In the genomic region with DNA sequence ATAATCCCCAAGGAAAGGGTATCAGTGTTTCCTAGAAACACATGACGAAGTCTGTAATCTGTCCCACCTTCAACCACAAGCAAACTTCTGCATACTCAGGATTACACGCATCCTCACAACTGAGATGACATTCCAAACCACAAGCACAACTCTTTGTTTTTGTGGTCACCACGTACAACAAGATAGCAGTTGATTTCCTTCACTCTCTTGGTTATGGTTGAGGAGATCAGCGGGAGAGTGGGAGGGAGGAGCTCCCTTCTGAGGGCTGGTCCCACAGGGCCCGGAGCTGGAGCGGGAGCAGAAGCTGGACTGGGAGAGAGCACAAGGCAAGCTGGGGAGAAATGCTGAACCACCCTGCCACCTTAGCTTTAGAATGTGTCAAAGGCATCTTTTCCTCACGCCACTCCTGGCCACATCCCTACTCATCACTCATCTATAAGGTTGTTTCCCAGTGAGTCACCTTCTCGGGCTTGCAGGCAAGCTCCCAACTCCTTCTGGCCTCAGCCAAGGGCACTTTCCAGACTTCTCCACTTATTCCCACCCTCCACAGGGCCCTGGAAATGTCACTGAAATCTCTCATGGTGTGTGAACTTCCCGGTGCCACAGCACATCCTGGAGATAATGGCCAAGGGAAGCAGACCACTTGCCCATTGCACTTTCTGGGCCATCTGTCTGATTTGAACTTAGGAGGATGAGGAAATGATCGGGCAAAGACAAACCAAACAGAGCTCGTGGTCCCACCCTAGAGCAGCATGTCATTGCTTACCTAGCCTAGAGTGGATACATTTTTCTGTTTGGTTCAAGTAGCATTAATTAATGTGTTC, we compare ENCODE assay signal across 12 cellular contexts.
DNase-seq lines count a peak whose midpoint lies in the region; ATAC-seq, FAIRE-seq and TF ChIP-seq lines count a peak whose summit lies in the region.
"Had no signal": no experiment of that assay in that cellular context is flagged by ENCODE, and none has a peak within 500 bp of the region (broad histone marks: within the 10 kb centered on the region; RNA-seq: fewer than 3 reads in every experiment).

No MANE protein-coding gene starts in this region.

- no peaks in the 10 kb centered on the region for H3K9me3 ChIP-seq in keratinocyte (ENCODE audit: control insufficient read depth, low read depth, low read length)
- H3K9me3 ChIP-seq: psoas muscle had no signal

- no peaks in the 10 kb centered on the region for H3K27me3 ChIP-seq in keratinocyte (ENCODE audit: control insufficient read depth, extremely low read depth, insufficient read depth, low read length)

- dilution Hi-C loops in keratinocyte (cut with MboI; ENCODE audit: extremely low pct_ligation_motif_present, low sequenced_read_pairs) = no loop called here

- no peak for TF ChIP-seq CTCF in keratinocyte (optimal IDR thresholded peaks at IDR 0.05 in 1 of 3, IDR thresholded peaks at IDR 0.05 in 1 of 3, conservative IDR thresholded peaks at IDR 0.05 in 1 of 3; ENCODE audit: extremely low read depth in 1 of 3, insufficient read depth in 2 of 3, low read length in 3 of 3)

- H3K36me3 ChIP-seq in keratinocyte (ENCODE audit: control insufficient read depth in 2 of 2, extremely low read depth in 1 of 2, insufficient read depth in 2 of 2, low read length in 2 of 2) = no peaks in the 10 kb centered on the region

- peaks cover 32 to 36% of the 10 kb centered on the region in 2 donors for H3K27me3 Mint-ChIP-seq in natural killer cell treated with Interleukin-12 subunit alpha and Interleukin-12 subunit beta and Interleukin-15 and Interleukin-18, amount 100 ng/mL, for 72 hours

- no peak overlapping the region for H3K4me3 Mint-ChIP-seq in natural killer cell treated with Interleukin-12 subunit alpha and Interleukin-12 subunit beta and Interleukin-15 and Interleukin-18, amount 100 ng/mL, for 72 hours
- H3K4me3 Mint-ChIP-seq: activated naive CD8-positive, alpha-beta T cell treated with anti-CD3 and anti-CD28 coated beads for 36 hours; CD8-positive, alpha-beta T cell had no signal

- FAIRE-seq in keratinocyte (lab: Jason Lieb, UNC) = peak; percentile 91

- peak overlapping the region; percentile 70 for H3K4me2 ChIP-seq in keratinocyte (ENCODE audit: control insufficient read depth, extremely low read depth, insufficient read depth, low read depth, low read length)

- H3K9me1 ChIP-seq in keratinocyte (ENCODE audit: control insufficient read depth, extremely low read depth, insufficient read depth, low read length) = no peaks in the 10 kb centered on the region

- peak overlapping the region; percentile 65 for H2AFZ ChIP-seq in keratinocyte (ENCODE audit: control insufficient read depth, low read length)

- peak overlapping the region in 1 of 3 experiments; percentile 12 for H3K4me3 ChIP-seq in keratinocyte (ENCODE audit: control insufficient read depth in 2 of 3, extremely low read depth in 1 of 3, insufficient read depth in 2 of 3, low read depth in 1 of 3, low read length in 3 of 3)
- H3K4me3 ChIP-seq: psoas muscle had no signal

- H3K36me3 Mint-ChIP-seq in natural killer cell treated with Interleukin-12 subunit alpha and Interleukin-12 subunit beta and Interleukin-15 and Interleukin-18, amount 100 ng/mL, for 72 hours = peaks cover 6% of the 10 kb centered on the region
- H3K36me3 Mint-ChIP-seq: activated naive CD8-positive, alpha-beta T cell treated with anti-CD3 and anti-CD28 coated beads for 36 hours; CD8-positive, alpha-beta T cell had no signal

- H3K9ac ChIP-seq in keratinocyte (ENCODE audit: control insufficient read depth, extremely low read depth, insufficient read depth, low read length) = peak overlapping the region; percentile 43

- peaks cover 0 to 6% of the 10 kb centered on the region in 2 donors for H3K4me1 Mint-ChIP-seq in natural killer cell treated with Interleukin-12 subunit alpha and Interleukin-12 subunit beta and Interleukin-15 and Interleukin-18, amount 100 ng/mL, for 72 hours (ENCODE audit: low read depth in 2 of 2)

- H3K27ac Mint-ChIP-seq in natural killer cell treated with Interleukin-12 subunit alpha and Interleukin-12 subunit beta and Interleukin-15 and Interleukin-18, amount 100 ng/mL, for 72 hours = no peak overlapping the region
- H3K27ac Mint-ChIP-seq: activated naive CD8-positive, alpha-beta T cell treated with anti-CD3 and anti-CD28 coated beads for 36 hours; CD8-positive, alpha-beta T cell had no signal

- H4K20me1 ChIP-seq in keratinocyte (ENCODE audit: control insufficient read depth, extremely low read depth, insufficient read depth, low read length) = no peaks in the 10 kb centered on the region

- H3K27ac ChIP-seq in keratinocyte (ENCODE audit: control insufficient read depth, insufficient read depth, low read length) = peak overlapping the region; percentile 86
- H3K27ac ChIP-seq: psoas muscle had no signal

- ATAC-seq in natural killer cell treated with Interleukin-12 subunit alpha and Interleukin-12 subunit beta and Interleukin-15 and Interleukin-18, amount 100 ng/mL, for 72 hours = no peak
- no peak for ATAC-seq in HG03159 (IDR thresholded peaks at IDR 0.05; ENCODE audit: unreplicated experiment)
- no peak for ATAC-seq in activated CD4-positive, CD25-positive, alpha-beta regulatory T cell treated with anti-CD3 and anti-CD28 coated beads, Interleukin-2, amount 50 U/mL, for 24 hours
- ATAC-seq: CD8-positive, alpha-beta T cell; psoas muscle had no signal

- H3K79me2 ChIP-seq in keratinocyte (ENCODE audit: control insufficient read depth, insufficient read depth, low read length) = no peaks in the 10 kb centered on the region

- H3K9me3 Mint-ChIP-seq in natural killer cell treated with Interleukin-12 subunit alpha and Interleukin-12 subunit beta and Interleukin-15 and Interleukin-18, amount 100 ng/mL, for 72 hours = no peaks in the 10 kb centered on the region

- peaks cover 37% of the 10 kb centered on the region for H3K4me1 ChIP-seq in keratinocyte (ENCODE audit: control insufficient read depth, extremely low read depth, insufficient read depth, low read length)

- DNase-seq in AG20443 (ENCODE audit: low spot score) = peak; percentile 73
- DNase-seq in LHCN-M2 (ENCODE audit: low read depth) = peak; percentile 68
- DNase-seq in astrocyte of the hippocampus (ENCODE audit: low read depth, low spot score) = peak; percentile 86
- peak; percentile 83 for DNase-seq in keratinocyte (ENCODE audit: low read depth, low spot score)
- DNase-seq in natural killer cell treated with Interleukin-12 subunit alpha and Interleukin-12 subunit beta and Interleukin-15 and Interleukin-18, amount 100 ng/mL, for 72 hours (ENCODE audit: low spot score) = no peak
- no peak for DNase-seq in cerebellar cortex (ENCODE audit: low spot score)
- DNase-seq: activated naive CD8-positive, alpha-beta T cell treated with anti-CD3 and anti-CD28 coated beads for 36 hours; CD8-positive, alpha-beta T cell; NCI-H1092 treated with DMSO at 0.1 percent for 48 hours; psoas muscle had no signal

Comparison
In these comparisons a context has a peak if more than half of its experiments do, and no peak if none do; other contexts are left out.
1. DNase-seq: peak in AG20443 (single experiment), LHCN-M2 (single experiment), astrocyte of the hippocampus (single experiment) and keratinocyte (single experiment); none in natural killer cell treated with Interleukin-12 subunit alpha and Interleukin-12 subunit beta and Interleukin-15 and Interleukin-18, amount 100 ng/mL, for 72 hours (single experiment) and cerebellar cortex (single experiment).